Comparison of ENCODE assay signal across 1 cellular context in genomic region chr16:75647492-75648264, GRCh38.
TF ChIP-seq lines count a peak whose summit lies in the region.

KARS1 (minus strand) TSS chr16:75647665; CDS start chr16:75647639, 26 bp downstream.
TERF2IP (plus strand) TSS chr16:75647773; CDS start chr16:75647883, 110 bp downstream.

TF ChIP-seq in GM23338, 12 proteins besides CTCF, POLR2A, EP300 and RAD21 (continued from another document):
- TF ChIP-seq REST (IDR thresholded peaks at IDR 0.05; ENCODE audit: unreplicated experiment) (no peak), CREB1 (CRISPR knock-in tag; IDR thresholded peaks at IDR 0.05; ENCODE audit: low read depth) (no peak; the same call in 1 of the 2 replicates), ZNF462 (CRISPR knock-in tag; IDR thresholded peaks at IDR 0.05) (no peak), STAT1 (IDR thresholded peaks at IDR 0.05; ENCODE audit: unreplicated experiment) (no peak), ZNF114 (CRISPR knock-in tag; IDR thresholded peaks at IDR 0.05) (no peak), POLR2AphosphoS5 (IDR thresholded peaks at IDR 0.05; ENCODE audit: low read depth) (peak; percentile 92)
